In the genomic region with DNA sequence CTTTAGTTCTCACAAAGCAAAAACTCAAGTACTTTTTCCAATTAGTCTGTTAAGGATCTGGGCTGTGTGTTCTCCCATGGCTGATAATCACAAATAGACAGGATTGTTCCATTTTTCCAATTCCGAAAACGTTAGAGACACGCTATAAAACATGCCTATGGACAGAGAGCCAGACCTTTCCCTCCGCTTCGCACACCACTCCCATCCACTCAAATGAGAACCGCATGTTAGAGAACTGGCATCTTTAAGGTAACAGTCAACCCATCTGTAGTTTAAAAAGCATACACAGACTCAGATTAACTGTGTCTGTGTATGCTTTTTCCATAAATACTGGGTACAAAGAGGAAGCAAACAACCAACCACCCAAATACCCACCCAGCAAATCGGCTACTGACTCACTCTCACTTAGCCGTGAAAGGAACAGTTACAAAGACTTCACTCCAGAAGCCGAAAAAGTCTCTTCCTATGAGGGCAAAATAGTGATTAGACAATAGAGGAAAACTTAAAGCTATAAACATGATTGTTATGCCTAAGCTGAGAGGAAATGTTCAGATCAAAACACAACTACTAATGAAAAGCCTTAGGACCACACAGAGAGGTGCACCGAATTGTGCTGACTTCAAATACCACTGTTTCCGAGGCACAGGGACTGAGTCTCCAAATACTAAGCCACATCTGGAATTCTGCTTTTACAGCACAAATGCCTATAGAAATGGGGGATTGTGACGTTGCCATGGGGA, we compare ENCODE assay signal across 17 cellular contexts. TPM values are rescaled to one million over a fixed set of nuclear protein-coding genes. Genes with fewer than 3 reads are reported as not detected.
DNase-seq lines count a peak whose midpoint lies in the region; ATAC-seq and TF ChIP-seq lines count a peak whose summit lies in the region.
"Had no signal": no experiment of that assay in that cellular context is flagged by ENCODE, and none has a peak within 500 bp of the region (broad histone marks: within the 10 kb centered on the region; RNA-seq: fewer than 3 reads in every experiment).

No MANE protein-coding gene starts in this region.

- H3K4me1 ChIP-seq in SJSA1 (replicated peaks), result peaks cover 29% of the 10 kb centered on the region
- peaks cover 42 to 55% of the 10 kb centered on the region in 2 donors for H3K4me1 ChIP-seq in neuronal stem cell (ENCODE audit: control insufficient read depth in 2 of 2, insufficient read depth in 1 of 2, low read depth in 1 of 2, low read length in 2 of 2)
- no peaks in the 10 kb centered on the region for H3K4me1 ChIP-seq in gastrocnemius medialis
- H3K4me1 ChIP-seq: tibial artery had no signal

- CTCF ChIA-PET in T-cell (lab: Charles Lee), result no interaction called here

- H3K4me1 Mint-ChIP-seq in activated naive CD8-positive, alpha-beta T cell treated with anti-CD3 and anti-CD28 coated beads, Interleukin-2, amount 50 U/mL, for 24 hours, result no peaks in the 10 kb centered on the region
- peaks cover 0 to 9% (median 0%) of the 10 kb centered on the region in 3 donors for H3K4me1 Mint-ChIP-seq in T-cell

- H3K4me2 ChIP-seq in neuronal stem cell (ENCODE audit: insufficient read depth, low read length, poor library complexity, severe bottlenecking), result no peak overlapping the region

- no peaks in the 10 kb centered on the region for H3K36me3 Mint-ChIP-seq in activated naive CD8-positive, alpha-beta T cell treated with anti-CD3 and anti-CD28 coated beads, Interleukin-2, amount 50 U/mL, for 24 hours (ENCODE audit: low read depth)
- no peaks in the 10 kb centered on the region for H3K36me3 Mint-ChIP-seq in T-cell
- H3K36me3 Mint-ChIP-seq: activated naive CD8-positive, alpha-beta T cell; CD8-positive, alpha-beta T cell; natural killer cell had no signal

- peak overlapping the region; percentile 23 for H3K27ac ChIP-seq in SJSA1
- H3K27ac ChIP-seq in neuronal stem cell (replicated peaks; ENCODE audit: low read length), result peak overlapping the region; percentile 93
- peak overlapping the region in 1 of 4 donors; percentile 25 for H3K27ac ChIP-seq in gastrocnemius medialis
- H3K27ac ChIP-seq: tibial artery had no signal

- no peak overlapping the region for H3K9ac ChIP-seq in neuronal stem cell (ENCODE audit: low read depth, low read length, poor library complexity)

- H4K8ac ChIP-seq in neuronal stem cell (ENCODE audit: low read depth, low read length), result no peak overlapping the region

- peaks cover 2% of the 10 kb centered on the region for H3K79me1 ChIP-seq in neuronal stem cell (ENCODE audit: low read depth, low read length)

- H3K14ac ChIP-seq in neuronal stem cell (ENCODE audit: low read length), result no peak overlapping the region

- TF ChIP-seq CTCF in fibroblast of mammary gland (conservative IDR thresholded peaks at IDR 0.05; ENCODE audit: control insufficient read depth, insufficient read depth, low read depth, low read length), result no peak
- no peak for TF ChIP-seq CTCF in gastrocnemius medialis (IDR thresholded peaks at IDR 0.05 in 4 of 5, conservative IDR thresholded peaks at IDR 0.05 in 1 of 5)

- H3K9me3 ChIP-seq in SJSA1 (replicated peaks) (no peaks in the 10 kb centered on the region), neuronal stem cell (replicated peaks in 1 of 2; ENCODE audit: control insufficient read depth in 2 of 2, insufficient read depth in 1 of 2, low read depth in 1 of 2, low read length in 2 of 2) (no peaks in the 10 kb centered on the region), gastrocnemius medialis (no peaks in the 10 kb centered on the region)
- H3K9me3 ChIP-seq: tibial artery had no signal

- no peak overlapping the region for H3K4me3 ChIP-seq in SJSA1
- no peak overlapping the region for H3K4me3 ChIP-seq in fibroblast of mammary gland (ENCODE audit: control insufficient read depth, low read depth, low read length)
- no peak overlapping the region for H3K4me3 ChIP-seq in neuronal stem cell (ENCODE audit: low read length in 2 of 2)
- H3K4me3 ChIP-seq in gastrocnemius medialis, result no peak overlapping the region
- H3K4me3 ChIP-seq: tibial artery had no signal

- in situ Hi-C loops in gastrocnemius medialis (cut with MboI; ENCODE audit: low sequenced_read_pairs in 4 of 4), result no loop called here

- H3K27ac Mint-ChIP-seq in activated naive CD8-positive, alpha-beta T cell treated with anti-CD3 and anti-CD28 coated beads, Interleukin-2, amount 50 U/mL, for 24 hours, result no peak overlapping the region
- H3K27ac Mint-ChIP-seq in T-cell, result no peak overlapping the region
- H3K27ac Mint-ChIP-seq: activated naive CD8-positive, alpha-beta T cell; activated T-cell treated with anti-CD3 and anti-CD28 coated beads, Interleukin-2, amount 50 U/mL, for 24 hours; CD8-positive, alpha-beta T cell had no signal

- H3K27me3 ChIP-seq in SJSA1 (replicated peaks) (no peaks in the 10 kb centered on the region), neuronal stem cell (ENCODE audit: control insufficient read depth in 3 of 3, insufficient read depth in 3 of 3, low read depth in 1 of 3, low read length in 3 of 3) (peaks cover 0 to 20% (median 0%) of the 10 kb centered on the region in 3 experiments), gastrocnemius medialis (no peaks in the 10 kb centered on the region)
- H3K27me3 ChIP-seq: tibial artery had no signal

- POLR2A ChIA-PET in T-cell (lab: Charles Lee), result no interaction called here

- peaks cover 2% of the 10 kb centered on the region for H3K27me3 Mint-ChIP-seq in activated naive CD8-positive, alpha-beta T cell treated with anti-CD3 and anti-CD28 coated beads, Interleukin-2, amount 50 U/mL, for 24 hours
- peaks cover 0 to 7% of the 10 kb centered on the region in 2 donors for H3K27me3 Mint-ChIP-seq in T-cell

- H2BK12ac ChIP-seq in neuronal stem cell (ENCODE audit: low read length), result no peak overlapping the region

- H3K36me3 ChIP-seq in SJSA1 (no peaks in the 10 kb centered on the region), neuronal stem cell (replicated peaks in 1 of 2; ENCODE audit: control insufficient read depth in 2 of 2, insufficient read depth in 2 of 2, low read length in 2 of 2) (peaks cover 0 to under 1% of the 10 kb centered on the region in 2 donors), gastrocnemius medialis (no peaks in the 10 kb centered on the region)
- H3K36me3 ChIP-seq: tibial artery had no signal

- peak overlapping the region; percentile 25 for H2AK5ac ChIP-seq in neuronal stem cell (ENCODE audit: low read depth, low read length)

- intact Hi-C loops in gastrocnemius medialis (cut with DNase I; ENCODE audit: low total_unique reads), result no loop called here

- H2BK15ac ChIP-seq in neuronal stem cell (ENCODE audit: low read length), result no peak overlapping the region

- no peaks in the 10 kb centered on the region for H3K9me3 Mint-ChIP-seq in activated naive CD8-positive, alpha-beta T cell treated with anti-CD3 and anti-CD28 coated beads, Interleukin-2, amount 50 U/mL, for 24 hours
- no peaks in the 10 kb centered on the region for H3K9me3 Mint-ChIP-seq in T-cell
- H3K9me3 Mint-ChIP-seq: activated T-cell treated with anti-CD3 and anti-CD28 coated beads, Interleukin-2, amount 50 U/mL, for 24 hours; CD8-positive, alpha-beta T cell; natural killer cell had no signal

- no peak overlapping the region for H3K4me3 Mint-ChIP-seq in activated naive CD8-positive, alpha-beta T cell treated with anti-CD3 and anti-CD28 coated beads, Interleukin-2, amount 50 U/mL, for 24 hours
- H3K4me3 Mint-ChIP-seq in T-cell, result no peak overlapping the region
- H3K4me3 Mint-ChIP-seq: activated naive CD8-positive, alpha-beta T cell; activated T-cell treated with anti-CD3 and anti-CD28 coated beads, Interleukin-2, amount 50 U/mL, for 24 hours; CD8-positive, alpha-beta T cell; natural killer cell had no signal

- peak; percentile 28 for DNase-seq in AG08395 (ENCODE audit: low spot score)
- DNase-seq in SJSA1 (ENCODE audit: low read depth in 1 of 2, low spot score in 2 of 2), result peak; percentile 58 to 75
- DNase-seq in fibroblast of mammary gland (ENCODE audit: low read depth), result peak; percentile 43
- DNase-seq in neuronal stem cell (ENCODE audit: low spot score), result no peak
- DNase-seq in activated naive CD8-positive, alpha-beta T cell treated with anti-CD3 and anti-CD28 coated beads, Interleukin-2, amount 50 U/mL, for 24 hours, result no peak
- no peak for DNase-seq in T-cell
- no peak for DNase-seq in erythroblast (lab: John Stamatoyannopoulos, UW)
- no peak for DNase-seq in gastrocnemius medialis
- DNase-seq: activated T-cell treated with anti-CD3 and anti-CD28 coated beads, Interleukin-2, amount 50 U/mL, for 24 hours; CD8-positive, alpha-beta T cell; DMS79 treated with DMSO at 0.1 percent for 48 hours; natural killer cell; NCI-H187; NCI-H446 treated with DMSO at 0.1 percent for 48 hours; stimulated activated CD4-positive, alpha-beta T cell treated with anti-CD3 and anti-CD28 coated beads, Interleukin-4, amount 100 ng/mL, for 1 hour had no signal

- TF ChIP-seq POLR2A in erythroblast (IDR thresholded peaks at IDR 0.05; ENCODE audit: low read length) (no peak), gastrocnemius medialis (IDR thresholded peaks at IDR 0.05) (no peak)

- ATAC-seq in activated naive CD8-positive, alpha-beta T cell treated with anti-CD3 and anti-CD28 coated beads, Interleukin-2, amount 50 U/mL, for 24 hours, result no peak
- ATAC-seq in T-cell (replicated peaks in 1 of 4), result no peak
- no peak for ATAC-seq in gastrocnemius medialis
- ATAC-seq: CD8-positive, alpha-beta T cell; natural killer cell had no signal

- no peak overlapping the region for H3K4ac ChIP-seq in neuronal stem cell (ENCODE audit: low read length)

- H2AFZ ChIP-seq in neuronal stem cell (ENCODE audit: low read length), result no peak overlapping the region

- H2BK120ac ChIP-seq in neuronal stem cell (ENCODE audit: low read depth, low read length), result no peak overlapping the region

- peak overlapping the region; percentile 64 for H3K18ac ChIP-seq in neuronal stem cell (ENCODE audit: low read length)

- peak overlapping the region; percentile 93 for H4K91ac ChIP-seq in neuronal stem cell (ENCODE audit: low read depth, low read length, poor library complexity)

- no peak overlapping the region for H2BK5ac ChIP-seq in neuronal stem cell (ENCODE audit: low read length)

- WGBS in neuronal stem cell (ENCODE audit: extremely low coverage in 2 of 2, insufficient read length in 2 of 2, insufficient replicate concordance in 1 of 2), 2 donors, result no CpG with 5 or more reads among the region's 12 CpGs

- no peak overlapping the region for H3K23ac ChIP-seq in neuronal stem cell (ENCODE audit: low read depth, low read length, poor library complexity)

RNA-seq across cellular contexts. Expression of gene IL17RD, which starts 36.1 kb away (rescaled TPM):
- total RNA-seq in SJSA1 (2014; rRNA removed; shearing (Covaris generic)), result not detected in 2 replicates
- polyA plus RNA-seq in neuronal stem cell (2013, experiment 1 of 2), result 38.4 TPM
- 37.6 TPM for polyA plus RNA-seq in neuronal stem cell (2013, experiment 2 of 2)
- total RNA-seq in T-cell, result under 1 TPM in 4 of 5 donors, not detected in 1; 0.05 to 0.38 (median 0.10) TPM
- total RNA-seq in gastrocnemius medialis, result 1 to 10 TPM in 2 of 4 donors, under 1 TPM in 2; 0.52 to 1.4 (median 0.90) TPM
- total RNA-seq: CD8-positive, alpha-beta T cell had no signal

Comparison
In these comparisons a context has a peak if more than half of its experiments do, and no peak if none do; other contexts are left out.
1. DNase-seq: peak in AG08395 (single experiment), SJSA1 (2 of 2) and fibroblast of mammary gland (single experiment); none in neuronal stem cell (single experiment), activated naive CD8-positive, alpha-beta T cell treated with anti-CD3 and anti-CD28 coated beads, Interleukin-2, amount 50 U/mL, for 24 hours (single experiment), T-cell (0 of 34), erythroblast (0 of 2) and gastrocnemius medialis (0 of 2).